11 cellular contexts compared by ENCODE assay signal in genomic region chr1:155175281-155175926, GRCh38. TPM values are rescaled to one million over a fixed set of nuclear protein-coding genes. Genes with fewer than 3 reads are reported as not detected.
DNase-seq lines count a peak whose midpoint lies in the region; ATAC-seq, FAIRE-seq and TF ChIP-seq lines count a peak whose summit lies in the region.
"Had no signal": no experiment of that assay in that cellular context is flagged by ENCODE, and none has a peak within 500 bp of the region (broad histone marks: within the 10 kb centered on the region; RNA-seq: fewer than 3 reads in every experiment).

No MANE protein-coding gene starts in this region.

- no peaks in the 10 kb centered on the region for H3K9me3 ChIP-seq in HEK293 (ENCODE audit: control insufficient read depth, insufficient read depth, low read depth, low read length)
- H3K9me3 ChIP-seq: pancreas had no signal

- no peaks in the 10 kb centered on the region for H3K4me1 ChIP-seq in HEK293 (ENCODE audit: control insufficient read depth, insufficient read depth, low read length)

- H3K36me3 ChIP-seq in HEK293 (ENCODE audit: control insufficient read depth in 2 of 2, insufficient read depth in 1 of 2, low read length in 2 of 2): peaks cover 5 to 12% of the 10 kb centered on the region in 2 experiments; a peak in 2 of 3 replicates
- H3K36me3 ChIP-seq: pancreas had no signal

- peaks cover 2% of the 10 kb centered on the region for H3K27me3 Mint-ChIP-seq in activated naive CD8-positive, alpha-beta T cell treated with anti-CD3 and anti-CD28 coated beads, Interleukin-2, amount 50 U/mL, for 24 hours
- H3K27me3 Mint-ChIP-seq in stimulated activated naive B cell treated with anti-CD40 and anti-IgM and Interleukin-4, amounts not matched to agents 10 μg/mL and 1 μg/mL and 100 μg/mL, for 72 hours: peaks cover 0 to 5% of the 10 kb centered on the region in 2 donors

- no peaks in the 10 kb centered on the region for H3K9me3 Mint-ChIP-seq in activated naive CD8-positive, alpha-beta T cell treated with anti-CD3 and anti-CD28 coated beads, Interleukin-2, amount 50 U/mL, for 24 hours
- no peaks in the 10 kb centered on the region for H3K9me3 Mint-ChIP-seq in stimulated activated naive B cell treated with anti-CD40 and anti-IgM and Interleukin-4, amounts not matched to agents 10 μg/mL and 1 μg/mL and 100 μg/mL, for 72 hours

- no peak for FAIRE-seq in HTR-8/SVneo (lab: Jason Lieb, UNC)
- FAIRE-seq: HepG2, pancreas had no signal

- peak overlapping the region; percentile 67 for H3K27ac Mint-ChIP-seq in activated naive CD8-positive, alpha-beta T cell treated with anti-CD3 and anti-CD28 coated beads, Interleukin-2, amount 50 U/mL, for 24 hours
- H3K27ac Mint-ChIP-seq in stimulated activated naive B cell treated with anti-CD40 and anti-IgM and Interleukin-4, amounts not matched to agents 10 μg/mL and 1 μg/mL and 100 μg/mL, for 72 hours: no peak overlapping the region

- no peak overlapping the region for H3K4me3 ChIP-seq in HEK293 (ENCODE audit: low read depth, low read length)
- H3K4me3 ChIP-seq: pancreas, PC-9 had no signal

- H3K27ac ChIP-seq in HEK293 (ENCODE audit: extremely low read depth, low read depth, low read length): no peak overlapping the region
- H3K27ac ChIP-seq: pancreas, PC-9 had no signal

- TF ChIP-seq CTCF in HEK293 (tag by site-specific recombination; IDR thresholded peaks at IDR 0.05): no peak

- no peak for ATAC-seq in activated naive CD8-positive, alpha-beta T cell treated with anti-CD3 and anti-CD28 coated beads, Interleukin-2, amount 50 U/mL, for 24 hours
- ATAC-seq in stimulated activated naive B cell treated with anti-CD40 and anti-IgM and Interleukin-4, amounts not matched to agents 10 μg/mL and 1 μg/mL and 100 μg/mL, for 72 hours (replicated peaks): no peak
- ATAC-seq: HepG2 had no signal

- peaks cover 20% of the 10 kb centered on the region for H3K36me3 Mint-ChIP-seq in activated naive CD8-positive, alpha-beta T cell treated with anti-CD3 and anti-CD28 coated beads, Interleukin-2, amount 50 U/mL, for 24 hours (ENCODE audit: low read depth)
- peaks cover 10 to 21% of the 10 kb centered on the region in 2 donors for H3K36me3 Mint-ChIP-seq in stimulated activated naive B cell treated with anti-CD40 and anti-IgM and Interleukin-4, amounts not matched to agents 10 μg/mL and 1 μg/mL and 100 μg/mL, for 72 hours

- H3K4me1 Mint-ChIP-seq in activated naive CD8-positive, alpha-beta T cell treated with anti-CD3 and anti-CD28 coated beads, Interleukin-2, amount 50 U/mL, for 24 hours: peaks cover 49% of the 10 kb centered on the region
- peaks cover 33 to 54% of the 10 kb centered on the region in 2 donors for H3K4me1 Mint-ChIP-seq in stimulated activated naive B cell treated with anti-CD40 and anti-IgM and Interleukin-4, amounts not matched to agents 10 μg/mL and 1 μg/mL and 100 μg/mL, for 72 hours

- POLR2A ChIA-PET in HEK293 (lab: Yijun Ruan, JAX): interaction anchor here (0.5 to 3.1 kb wide), 4 partner anchors 18 to 658 kb away, joined by 3 to 13 read pairs (median 4); partner anchors contain the start of gene SLC50A1

- CTCF ChIA-PET in HEK293 (lab: Yijun Ruan, JAX): interaction anchor here (0.5 to 12.2 kb wide), 13 partner anchors 18 to 149 kb away, joined by 3 to 439 read pairs (median 4); no protein-coding TSS in a partner anchor

- DNase-seq in Ammon's horn (ENCODE audit: low spot score) (peak; percentile 12), mesenteric fat pad (ENCODE audit: low spot score) (peak; percentile 76), UCSD-AML1 (lab: John Stamatoyannopoulos, UW; ENCODE audit: unreplicated experiment) (no peak), HTR-8/SVneo (ENCODE audit: insufficient read length, low spot score) (no peak), SKM-1 (lab: John Stamatoyannopoulos, UW; ENCODE audit: unreplicated experiment) (no peak)
- DNase-seq in activated naive CD8-positive, alpha-beta T cell treated with anti-CD3 and anti-CD28 coated beads, Interleukin-2, amount 50 U/mL, for 24 hours: no peak
- no peak for DNase-seq in stimulated activated naive B cell treated with anti-CD40 and anti-IgM and Interleukin-4, amounts not matched to agents 10 μg/mL and 1 μg/mL and 100 μg/mL, for 72 hours
- DNase-seq: PC-9 had no signal

- H3K4me3 Mint-ChIP-seq in activated naive CD8-positive, alpha-beta T cell treated with anti-CD3 and anti-CD28 coated beads, Interleukin-2, amount 50 U/mL, for 24 hours: peak overlapping the region; percentile 99
- H3K4me3 Mint-ChIP-seq in stimulated activated naive B cell treated with anti-CD40 and anti-IgM and Interleukin-4, amounts not matched to agents 10 μg/mL and 1 μg/mL and 100 μg/mL, for 72 hours: no peak overlapping the region

TF ChIP-seq in HEK293, 187 proteins besides CTCF, POLR2A, EP300 and RAD21 (continues in another document):
- TF ChIP-seq PRDM10 (tag by site-specific recombination; IDR thresholded peaks at IDR 0.05) (0 out of 2 replicates have a peak, but pooled peaks have one; percentile 43), ZNF518A (tag by site-specific recombination; conservative IDR thresholded peaks at IDR 0.05; ENCODE audit: low read depth) (no peak)

RNA-seq across cellular contexts. Expression of gene TRIM46, which starts 1.8 kb away (rescaled TPM):
- total RNA-seq in mesenteric fat pad: 0.22 TPM

RNA-seq across cellular contexts. Expression of gene KRTCAP2, which starts 2.3 kb away (rescaled TPM):
- 155 TPM for total RNA-seq in mesenteric fat pad

RNA-seq across cellular contexts. Expression of gene THBS3, which starts 32.3 kb away (rescaled TPM):
- total RNA-seq in mesenteric fat pad: 17.9 TPM

RNA-seq across cellular contexts. Expression of gene MTX1, which starts 33.1 kb away (rescaled TPM):
- total RNA-seq in mesenteric fat pad: 40.0 TPM

RNA-seq across cellular contexts. Expression of gene DPM3, which starts 35.1 kb away (rescaled TPM):
- 76.2 TPM for total RNA-seq in mesenteric fat pad

Comparison
In these comparisons a context has a peak if more than half of its experiments do, and no peak if none do; other contexts are left out.
1. DNase-seq: peak in Ammon's horn (single experiment) and mesenteric fat pad (single experiment); none in activated naive CD8-positive, alpha-beta T cell treated with anti-CD3 and anti-CD28 coated beads, Interleukin-2, amount 50 U/mL, for 24 hours (single experiment), UCSD-AML1 (single experiment), stimulated activated naive B cell treated with anti-CD40 and anti-IgM and Interleukin-4, amounts not matched to agents 10 μg/mL and 1 μg/mL and 100 μg/mL, for 72 hours (single experiment), HTR-8/SVneo (single experiment) and SKM-1 (single experiment).